1 cellular context compared by ENCODE assay signal in the genomic region with DNA sequence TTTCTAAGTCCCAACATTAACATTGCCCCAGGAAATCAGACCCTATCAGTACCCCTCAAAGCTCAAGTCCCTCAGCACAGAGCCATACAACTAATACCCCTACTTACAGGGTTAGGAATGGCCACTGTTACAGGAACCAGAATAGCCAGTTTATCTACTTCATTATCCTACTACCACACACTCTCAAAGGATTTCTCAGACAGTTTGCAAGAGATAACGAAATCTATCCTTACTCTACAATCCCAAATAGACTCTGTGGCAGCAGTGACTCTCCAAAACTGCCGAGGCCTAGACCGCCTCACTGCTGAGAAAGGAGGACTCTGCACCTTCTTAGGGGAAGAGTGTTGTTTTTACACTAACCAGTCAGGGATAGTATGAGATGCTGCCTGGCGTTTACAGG.
TF ChIP-seq lines count a peak whose summit lies in the region.

No MANE protein-coding gene starts in this region.

TF ChIP-seq in K562, 482 proteins besides CTCF, POLR2A, EP300 and RAD21:
- TF ChIP-seq KDM1A (IDR thresholded peaks at IDR 0.05) (peak in 1 of 2 experiments; percentile 52; a peak in 1 of 4 replicates), TAL1 (IDR thresholded peaks at IDR 0.05) (peak; percentile 28; the same call in 1 of the 2 replicates), SOX6 (IDR thresholded peaks at IDR 0.05) (0 out of 2 replicates have a peak, but pooled peaks have one; percentile 11), ZNF263 (CRISPR knock-in tag; IDR thresholded peaks at IDR 0.05; ENCODE audit: borderline replicate concordance) (0 out of 2 replicates have a peak, but pooled peaks have one; percentile 39), CBFA2T3 (IDR thresholded peaks at IDR 0.05) (peak; percentile 54), ARID1B (IDR thresholded peaks at IDR 0.05) (peak; percentile 69), TCF3 (CRISPR knock-in tag; IDR thresholded peaks at IDR 0.05) (peak; percentile 54), CBFA2T2 (conservative IDR thresholded peaks at IDR 0.05) (peak; percentile 42; the same call in 1 of the 2 replicates)
- TF ChIP-seq, protein P1, sequence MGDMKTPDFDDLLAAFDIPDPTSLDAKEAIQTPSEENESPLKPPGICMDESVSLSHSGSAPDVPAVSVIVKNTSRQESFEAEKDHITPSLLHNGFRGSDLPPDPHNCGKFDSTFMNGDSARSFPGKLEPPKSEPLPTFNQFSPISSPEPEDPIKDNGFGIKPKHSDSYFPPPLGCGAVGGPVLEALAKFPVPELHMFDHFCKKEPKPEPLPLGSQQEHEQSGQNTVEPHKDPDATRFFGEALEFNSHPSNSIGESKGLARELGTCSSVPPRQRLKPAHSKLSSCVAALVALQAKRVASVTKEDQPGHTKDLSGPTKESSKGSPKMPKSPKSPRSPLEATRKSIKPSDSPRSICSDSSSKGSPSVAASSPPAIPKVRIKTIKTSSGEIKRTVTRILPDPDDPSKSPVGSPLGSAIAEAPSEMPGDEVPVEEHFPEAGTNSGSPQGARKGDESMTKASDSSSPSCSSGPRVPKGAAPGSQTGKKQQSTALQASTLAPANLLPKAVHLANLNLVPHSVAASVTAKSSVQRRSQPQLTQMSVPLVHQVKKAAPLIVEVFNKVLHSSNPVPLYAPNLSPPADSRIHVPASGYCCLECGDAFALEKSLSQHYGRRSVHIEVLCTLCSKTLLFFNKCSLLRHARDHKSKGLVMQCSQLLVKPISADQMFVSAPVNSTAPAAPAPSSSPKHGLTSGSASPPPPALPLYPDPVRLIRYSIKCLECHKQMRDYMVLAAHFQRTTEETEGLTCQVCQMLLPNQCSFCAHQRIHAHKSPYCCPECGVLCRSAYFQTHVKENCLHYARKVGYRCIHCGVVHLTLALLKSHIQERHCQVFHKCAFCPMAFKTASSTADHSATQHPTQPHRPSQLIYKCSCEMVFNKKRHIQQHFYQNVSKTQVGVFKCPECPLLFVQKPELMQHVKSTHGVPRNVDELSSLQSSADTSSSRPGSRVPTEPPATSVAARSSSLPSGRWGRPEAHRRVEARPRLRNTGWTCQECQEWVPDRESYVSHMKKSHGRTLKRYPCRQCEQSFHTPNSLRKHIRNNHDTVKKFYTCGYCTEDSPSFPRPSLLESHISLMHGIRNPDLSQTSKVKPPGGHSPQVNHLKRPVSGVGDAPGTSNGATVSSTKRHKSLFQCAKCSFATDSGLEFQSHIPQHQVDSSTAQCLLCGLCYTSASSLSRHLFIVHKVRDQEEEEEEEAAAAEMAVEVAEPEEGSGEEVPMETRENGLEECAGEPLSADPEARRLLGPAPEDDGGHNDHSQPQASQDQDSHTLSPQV (IDR thresholded peaks at IDR 0.05): 0 out of 2 replicates have a peak, but pooled peaks have one; percentile 27
